1 cellular context compared by ENCODE assay signal in the genomic region with DNA sequence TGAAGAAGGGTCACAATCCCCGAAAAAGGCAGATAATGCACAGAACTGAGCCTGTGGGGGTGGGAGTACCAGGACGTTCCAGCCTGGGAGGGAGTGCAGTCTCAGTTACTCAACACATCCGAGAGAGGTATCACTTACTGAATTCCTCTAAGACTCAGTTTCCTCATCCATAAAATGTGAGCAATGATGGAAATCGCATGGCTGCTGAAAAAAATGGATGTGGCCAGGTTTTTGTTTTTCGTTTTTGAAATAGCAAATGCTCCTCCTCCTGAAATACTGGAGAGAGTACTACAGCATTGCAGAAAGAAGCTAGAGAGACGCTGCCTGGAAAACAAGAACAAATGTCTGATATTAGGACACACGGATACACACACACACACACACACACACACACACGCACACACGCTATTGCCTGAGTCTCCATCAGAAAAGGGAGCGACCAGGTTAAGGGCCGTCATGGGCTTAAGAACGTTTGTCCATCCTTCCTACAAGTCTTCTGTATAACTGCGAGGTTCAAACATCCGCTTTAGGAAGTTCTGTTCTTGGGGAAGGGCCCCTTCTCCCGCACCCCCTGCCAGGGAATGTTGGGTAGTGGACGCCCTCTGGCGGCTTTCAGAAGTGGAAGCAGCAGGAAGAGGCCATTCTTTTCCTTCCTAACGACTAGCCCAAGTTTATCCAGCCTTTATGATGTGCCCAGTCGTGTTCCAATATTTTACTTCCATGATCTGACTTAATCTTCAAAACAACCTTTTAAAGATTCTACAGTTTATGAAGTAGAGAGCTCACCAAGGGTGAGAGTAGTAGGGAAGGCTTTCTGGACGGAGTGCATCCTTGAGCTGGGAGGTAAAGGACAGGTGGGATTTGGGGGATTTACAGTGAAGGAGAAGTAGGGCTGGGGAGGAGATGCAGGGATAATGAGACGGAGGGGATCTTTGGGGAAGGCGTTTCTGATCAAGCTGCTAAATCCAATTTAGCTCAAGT.
A peak's percentile ranks its signal among the peaks of the same experiment; 100 is the strongest.
TF ChIP-seq lines count a peak whose summit lies in the region.

No MANE protein-coding gene starts in this region.

TF ChIP-seq in HepG2, 621 proteins besides CTCF, POLR2A, EP300 and RAD21 (continued from another document and continues in another):
- TF ChIP-seq, protein P1, sequence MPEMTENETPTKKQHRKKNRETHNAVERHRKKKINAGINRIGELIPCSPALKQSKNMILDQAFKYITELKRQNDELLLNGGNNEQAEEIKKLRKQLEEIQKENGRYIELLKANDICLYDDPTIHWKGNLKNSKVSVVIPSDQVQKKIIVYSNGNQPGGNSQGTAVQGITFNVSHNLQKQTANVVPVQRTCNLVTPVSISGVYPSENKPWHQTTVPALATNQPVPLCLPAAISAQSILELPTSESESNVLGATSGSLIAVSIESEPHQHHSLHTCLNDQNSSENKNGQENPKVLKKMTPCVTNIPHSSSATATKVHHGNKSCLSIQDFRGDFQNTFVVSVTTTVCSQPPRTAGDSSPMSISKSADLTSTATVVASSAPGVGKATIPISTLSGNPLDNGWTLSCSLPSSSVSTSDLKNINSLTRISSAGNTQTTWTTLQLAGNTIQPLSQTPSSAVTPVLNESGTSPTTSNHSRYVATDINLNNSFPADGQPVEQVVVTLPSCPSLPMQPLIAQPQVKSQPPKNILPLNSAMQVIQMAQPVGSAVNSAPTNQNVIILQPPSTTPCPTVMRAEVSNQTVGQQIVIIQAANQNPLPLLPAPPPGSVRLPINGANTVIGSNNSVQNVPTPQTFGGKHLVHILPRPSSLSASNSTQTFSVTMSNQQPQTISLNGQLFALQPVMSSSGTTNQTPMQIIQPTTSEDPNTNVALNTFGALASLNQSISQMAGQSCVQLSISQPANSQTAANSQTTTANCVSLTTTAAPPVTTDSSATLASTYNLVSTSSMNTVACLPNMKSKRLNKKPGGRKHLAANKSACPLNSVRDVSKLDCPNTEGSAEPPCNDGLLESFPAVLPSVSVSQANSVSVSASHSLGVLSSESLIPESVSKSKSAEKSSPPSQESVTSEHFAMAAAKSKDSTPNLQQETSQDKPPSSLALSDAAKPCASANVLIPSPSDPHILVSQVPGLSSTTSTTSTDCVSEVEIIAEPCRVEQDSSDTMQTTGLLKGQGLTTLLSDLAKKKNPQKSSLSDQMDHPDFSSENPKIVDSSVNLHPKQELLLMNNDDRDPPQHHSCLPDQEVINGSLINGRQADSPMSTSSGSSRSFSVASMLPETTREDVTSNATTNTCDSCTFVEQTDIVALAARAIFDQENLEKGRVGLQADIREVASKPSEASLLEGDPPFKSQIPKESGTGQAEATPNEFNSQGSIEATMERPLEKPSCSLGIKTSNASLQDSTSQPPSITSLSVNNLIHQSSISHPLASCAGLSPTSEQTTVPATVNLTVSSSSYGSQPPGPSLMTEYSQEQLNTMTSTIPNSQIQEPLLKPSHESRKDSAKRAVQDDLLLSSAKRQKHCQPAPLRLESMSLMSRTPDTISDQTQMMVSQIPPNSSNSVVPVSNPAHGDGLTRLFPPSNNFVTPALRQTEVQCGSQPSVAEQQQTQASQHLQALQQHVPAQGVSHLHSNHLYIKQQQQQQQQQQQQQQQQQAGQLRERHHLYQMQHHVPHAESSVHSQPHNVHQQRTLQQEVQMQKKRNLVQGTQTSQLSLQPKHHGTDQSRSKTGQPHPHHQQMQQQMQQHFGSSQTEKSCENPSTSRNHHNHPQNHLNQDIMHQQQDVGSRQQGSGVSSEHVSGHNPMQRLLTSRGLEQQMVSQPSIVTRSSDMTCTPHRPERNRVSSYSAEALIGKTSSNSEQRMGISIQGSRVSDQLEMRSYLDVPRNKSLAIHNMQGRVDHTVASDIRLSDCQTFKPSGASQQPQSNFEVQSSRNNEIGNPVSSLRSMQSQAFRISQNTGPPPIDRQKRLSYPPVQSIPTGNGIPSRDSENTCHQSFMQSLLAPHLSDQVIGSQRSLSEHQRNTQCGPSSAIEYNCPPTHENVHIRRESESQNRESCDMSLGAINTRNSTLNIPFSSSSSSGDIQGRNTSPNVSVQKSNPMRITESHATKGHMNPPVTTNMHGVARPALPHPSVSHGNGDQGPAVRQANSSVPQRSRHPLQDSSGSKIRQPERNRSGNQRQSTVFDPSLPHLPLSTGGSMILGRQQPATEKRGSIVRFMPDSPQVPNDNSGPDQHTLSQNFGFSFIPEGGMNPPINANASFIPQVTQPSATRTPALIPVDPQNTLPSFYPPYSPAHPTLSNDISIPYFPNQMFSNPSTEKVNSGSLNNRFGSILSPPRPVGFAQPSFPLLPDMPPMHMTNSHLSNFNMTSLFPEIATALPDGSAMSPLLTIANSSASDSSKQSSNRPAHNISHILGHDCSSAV (CRISPR knock-in tag; IDR thresholded peaks at IDR 0.05; ENCODE audit: borderline replicate concordance) = no peak
- TF ChIP-seq GATA4 (IDR thresholded peaks at IDR 0.05; ENCODE audit: borderline replicate concordance, low read depth) = no peak
- TF ChIP-seq ERF (CRISPR knock-in tag; IDR thresholded peaks at IDR 0.05) = peak; percentile 57
- TF ChIP-seq ZNF24 (IDR thresholded peaks at IDR 0.05) = no peak
- no peak for TF ChIP-seq STAT5B (CRISPR knock-in tag; IDR thresholded peaks at IDR 0.05)
- TF ChIP-seq ZFP41 (CRISPR knock-in tag; IDR thresholded peaks at IDR 0.05; ENCODE audit: borderline replicate concordance) = no peak
- TF ChIP-seq, protein P2, sequence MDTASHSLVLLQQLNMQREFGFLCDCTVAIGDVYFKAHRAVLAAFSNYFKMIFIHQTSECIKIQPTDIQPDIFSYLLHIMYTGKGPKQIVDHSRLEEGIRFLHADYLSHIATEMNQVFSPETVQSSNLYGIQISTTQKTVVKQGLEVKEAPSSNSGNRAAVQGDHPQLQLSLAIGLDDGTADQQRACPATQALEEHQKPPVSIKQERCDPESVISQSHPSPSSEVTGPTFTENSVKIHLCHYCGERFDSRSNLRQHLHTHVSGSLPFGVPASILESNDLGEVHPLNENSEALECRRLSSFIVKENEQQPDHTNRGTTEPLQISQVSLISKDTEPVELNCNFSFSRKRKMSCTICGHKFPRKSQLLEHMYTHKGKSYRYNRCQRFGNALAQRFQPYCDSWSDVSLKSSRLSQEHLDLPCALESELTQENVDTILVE (CRISPR knock-in tag; IDR thresholded peaks at IDR 0.05) = no peak
- TF ChIP-seq ZNF777 (CRISPR knock-in tag; IDR thresholded peaks at IDR 0.05) = no peak
- TF ChIP-seq ATF7 (IDR thresholded peaks at IDR 0.05) = no peak
- no peak for TF ChIP-seq ATF7 (CRISPR knock-in tag; IDR thresholded peaks at IDR 0.05)
- TF ChIP-seq, protein P3, sequence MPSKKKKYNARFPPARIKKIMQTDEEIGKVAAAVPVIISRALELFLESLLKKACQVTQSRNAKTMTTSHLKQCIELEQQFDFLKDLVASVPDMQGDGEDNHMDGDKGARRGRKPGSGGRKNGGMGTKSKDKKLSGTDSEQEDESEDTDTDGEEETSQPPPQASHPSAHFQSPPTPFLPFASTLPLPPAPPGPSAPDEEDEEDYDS (CRISPR knock-in tag; IDR thresholded peaks at IDR 0.05) = no peak
- no peak for TF ChIP-seq ZNF550 (CRISPR knock-in tag; IDR thresholded peaks at IDR 0.05; ENCODE audit: borderline replicate concordance)
- no peak for TF ChIP-seq PCBP2 (optimal IDR thresholded peaks at IDR 0.05; ENCODE audit: low read depth, low read length, poor library complexity, severe bottlenecking)
- no peak for TF ChIP-seq ZNF780A (CRISPR knock-in tag; IDR thresholded peaks at IDR 0.05)
- no peak for TF ChIP-seq NFIB (CRISPR knock-in tag; IDR thresholded peaks at IDR 0.05; ENCODE audit: borderline replicate concordance)
- no peak for TF ChIP-seq ZFP62 (CRISPR knock-in tag; IDR thresholded peaks at IDR 0.05)
- TF ChIP-seq MLLT10 (CRISPR knock-in tag; IDR thresholded peaks at IDR 0.05) = no peak
- TF ChIP-seq KLF6 (CRISPR knock-in tag; IDR thresholded peaks at IDR 0.05) = no peak
- TF ChIP-seq, protein P4, sequence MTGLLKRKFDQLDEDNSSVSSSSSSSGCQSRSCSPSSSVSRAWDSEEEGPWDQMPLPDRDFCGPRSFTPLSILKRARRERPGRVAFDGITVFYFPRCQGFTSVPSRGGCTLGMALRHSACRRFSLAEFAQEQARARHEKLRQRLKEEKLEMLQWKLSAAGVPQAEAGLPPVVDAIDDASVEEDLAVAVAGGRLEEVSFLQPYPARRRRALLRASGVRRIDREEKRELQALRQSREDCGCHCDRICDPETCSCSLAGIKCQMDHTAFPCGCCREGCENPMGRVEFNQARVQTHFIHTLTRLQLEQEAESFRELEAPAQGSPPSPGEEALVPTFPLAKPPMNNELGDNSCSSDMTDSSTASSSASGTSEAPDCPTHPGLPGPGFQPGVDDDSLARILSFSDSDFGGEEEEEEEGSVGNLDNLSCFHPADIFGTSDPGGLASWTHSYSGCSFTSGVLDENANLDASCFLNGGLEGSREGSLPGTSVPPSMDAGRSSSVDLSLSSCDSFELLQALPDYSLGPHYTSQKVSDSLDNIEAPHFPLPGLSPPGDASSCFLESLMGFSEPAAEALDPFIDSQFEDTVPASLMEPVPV (CRISPR knock-in tag; IDR thresholded peaks at IDR 0.05) = no peak
- TF ChIP-seq ZFP82 (CRISPR knock-in tag; IDR thresholded peaks at IDR 0.05; ENCODE audit: borderline replicate concordance) = no peak
- no peak for TF ChIP-seq KLF12 (CRISPR knock-in tag; IDR thresholded peaks at IDR 0.05; ENCODE audit: borderline replicate concordance)
- TF ChIP-seq ZNF225 (CRISPR knock-in tag; IDR thresholded peaks at IDR 0.05) = no peak
- TF ChIP-seq TEAD2 (CRISPR knock-in tag; IDR thresholded peaks at IDR 0.05) = no peak
- no peak for TF ChIP-seq CENPX (CRISPR knock-in tag; IDR thresholded peaks at IDR 0.05)
- TF ChIP-seq JUNB (CRISPR knock-in tag; IDR thresholded peaks at IDR 0.05; ENCODE audit: borderline replicate concordance) = no peak
- no peak for TF ChIP-seq ZNF230 (CRISPR knock-in tag; IDR thresholded peaks at IDR 0.05)
- TF ChIP-seq ARNT (IDR thresholded peaks at IDR 0.05) = no peak
- TF ChIP-seq, protein P5, sequence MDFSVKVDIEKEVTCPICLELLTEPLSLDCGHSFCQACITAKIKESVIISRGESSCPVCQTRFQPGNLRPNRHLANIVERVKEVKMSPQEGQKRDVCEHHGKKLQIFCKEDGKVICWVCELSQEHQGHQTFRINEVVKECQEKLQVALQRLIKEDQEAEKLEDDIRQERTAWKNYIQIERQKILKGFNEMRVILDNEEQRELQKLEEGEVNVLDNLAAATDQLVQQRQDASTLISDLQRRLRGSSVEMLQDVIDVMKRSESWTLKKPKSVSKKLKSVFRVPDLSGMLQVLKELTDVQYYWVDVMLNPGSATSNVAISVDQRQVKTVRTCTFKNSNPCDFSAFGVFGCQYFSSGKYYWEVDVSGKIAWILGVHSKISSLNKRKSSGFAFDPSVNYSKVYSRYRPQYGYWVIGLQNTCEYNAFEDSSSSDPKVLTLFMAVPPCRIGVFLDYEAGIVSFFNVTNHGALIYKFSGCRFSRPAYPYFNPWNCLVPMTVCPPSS (IDR thresholded peaks at IDR 0.05) = no peak
- TF ChIP-seq SCMH1 (CRISPR knock-in tag; IDR thresholded peaks at IDR 0.05; ENCODE audit: borderline replicate concordance) = no peak
- peak; percentile 37; the same call in 1 of the 2 replicates for TF ChIP-seq MAZ (IDR thresholded peaks at IDR 0.05; ENCODE audit: borderline replicate concordance, low read depth, low read length)
- TF ChIP-seq MAZ (CRISPR knock-in tag; IDR thresholded peaks at IDR 0.05; ENCODE audit: low read depth) = 0 out of 2 replicates have a peak, but pooled peaks have one; percentile 36
- TF ChIP-seq, protein P6, sequence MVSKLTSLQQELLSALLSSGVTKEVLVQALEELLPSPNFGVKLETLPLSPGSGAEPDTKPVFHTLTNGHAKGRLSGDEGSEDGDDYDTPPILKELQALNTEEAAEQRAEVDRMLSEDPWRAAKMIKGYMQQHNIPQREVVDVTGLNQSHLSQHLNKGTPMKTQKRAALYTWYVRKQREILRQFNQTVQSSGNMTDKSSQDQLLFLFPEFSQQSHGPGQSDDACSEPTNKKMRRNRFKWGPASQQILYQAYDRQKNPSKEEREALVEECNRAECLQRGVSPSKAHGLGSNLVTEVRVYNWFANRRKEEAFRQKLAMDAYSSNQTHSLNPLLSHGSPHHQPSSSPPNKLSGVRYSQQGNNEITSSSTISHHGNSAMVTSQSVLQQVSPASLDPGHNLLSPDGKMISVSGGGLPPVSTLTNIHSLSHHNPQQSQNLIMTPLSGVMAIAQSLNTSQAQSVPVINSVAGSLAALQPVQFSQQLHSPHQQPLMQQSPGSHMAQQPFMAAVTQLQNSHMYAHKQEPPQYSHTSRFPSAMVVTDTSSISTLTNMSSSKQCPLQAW (CRISPR knock-in tag; IDR thresholded peaks at IDR 0.05) = 0 out of 2 replicates have a peak, but pooled peaks have one; percentile 5
- TF ChIP-seq DNMT3B (CRISPR knock-in tag; conservative IDR thresholded peaks at IDR 0.05) = no peak
- TF ChIP-seq, protein P7, sequence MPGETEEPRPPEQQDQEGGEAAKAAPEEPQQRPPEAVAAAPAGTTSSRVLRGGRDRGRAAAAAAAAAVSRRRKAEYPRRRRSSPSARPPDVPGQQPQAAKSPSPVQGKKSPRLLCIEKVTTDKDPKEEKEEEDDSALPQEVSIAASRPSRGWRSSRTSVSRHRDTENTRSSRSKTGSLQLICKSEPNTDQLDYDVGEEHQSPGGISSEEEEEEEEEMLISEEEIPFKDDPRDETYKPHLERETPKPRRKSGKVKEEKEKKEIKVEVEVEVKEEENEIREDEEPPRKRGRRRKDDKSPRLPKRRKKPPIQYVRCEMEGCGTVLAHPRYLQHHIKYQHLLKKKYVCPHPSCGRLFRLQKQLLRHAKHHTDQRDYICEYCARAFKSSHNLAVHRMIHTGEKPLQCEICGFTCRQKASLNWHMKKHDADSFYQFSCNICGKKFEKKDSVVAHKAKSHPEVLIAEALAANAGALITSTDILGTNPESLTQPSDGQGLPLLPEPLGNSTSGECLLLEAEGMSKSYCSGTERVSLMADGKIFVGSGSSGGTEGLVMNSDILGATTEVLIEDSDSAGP (CRISPR knock-in tag; IDR thresholded peaks at IDR 0.05; ENCODE audit: borderline replicate concordance) = no peak; the same call in 1 of the 2 replicates
- no peak for TF ChIP-seq ZNF737 (CRISPR knock-in tag; IDR thresholded peaks at IDR 0.05; ENCODE audit: borderline replicate concordance)
- no peak for TF ChIP-seq ZNF431 (CRISPR knock-in tag; IDR thresholded peaks at IDR 0.05; ENCODE audit: borderline replicate concordance, low read depth)
- TF ChIP-seq, protein P8, sequence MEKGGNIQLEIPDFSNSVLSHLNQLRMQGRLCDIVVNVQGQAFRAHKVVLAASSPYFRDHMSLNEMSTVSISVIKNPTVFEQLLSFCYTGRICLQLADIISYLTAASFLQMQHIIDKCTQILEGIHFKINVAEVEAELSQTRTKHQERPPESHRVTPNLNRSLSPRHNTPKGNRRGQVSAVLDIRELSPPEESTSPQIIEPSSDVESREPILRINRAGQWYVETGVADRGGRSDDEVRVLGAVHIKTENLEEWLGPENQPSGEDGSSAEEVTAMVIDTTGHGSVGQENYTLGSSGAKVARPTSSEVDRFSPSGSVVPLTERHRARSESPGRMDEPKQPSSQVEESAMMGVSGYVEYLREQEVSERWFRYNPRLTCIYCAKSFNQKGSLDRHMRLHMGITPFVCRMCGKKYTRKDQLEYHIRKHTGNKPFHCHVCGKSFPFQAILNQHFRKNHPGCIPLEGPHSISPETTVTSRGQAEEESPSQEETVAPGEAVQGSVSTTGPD (CRISPR knock-in tag; IDR thresholded peaks at IDR 0.05) = no peak
- TF ChIP-seq ZNF367 (CRISPR knock-in tag; IDR thresholded peaks at IDR 0.05; ENCODE audit: borderline replicate concordance) = no peak
- TF ChIP-seq ZBTB7B (CRISPR knock-in tag; IDR thresholded peaks at IDR 0.05) = no peak; the same call in 1 of the 2 replicates
- peak; percentile 52; the same call in 1 of the 2 replicates for TF ChIP-seq ZNF605 (CRISPR knock-in tag; IDR thresholded peaks at IDR 0.05)
- TF ChIP-seq XRCC5 (optimal IDR thresholded peaks at IDR 0.05; ENCODE audit: low read length) = peak; percentile 35
- TF ChIP-seq IRF2 (CRISPR knock-in tag; IDR thresholded peaks at IDR 0.05) = peak; percentile 45; the same call in 1 of the 2 replicates
